ENCODE assay signal across 8 cellular contexts in genomic region chr2:219253753-219254589, GRCh38. TPM values are rescaled to one million over a fixed set of nuclear protein-coding genes. Genes with fewer than 3 reads are reported as not detected.
DNase-seq lines count a peak whose midpoint lies in the region; ATAC-seq and TF ChIP-seq lines count a peak whose summit lies in the region.

TUBA4A (minus strand) TSS chr2:219253918; CDS start chr2:219253858, 60 bp downstream.

- intact Hi-C loops in dendritic cell treated with granulocyte-macrophage colony-stimulating factor and Interleukin-4, amounts not matched to agents 40 ng/mL and 50 ng/mL, for 4 days (cut with micrococcal nuclease): loop anchor here (5.0 kb wide), 1 partner anchor 37 kb away; the partner anchor contains the start of gene ABCB6
- intact Hi-C loops in right lobe of liver (cut with DNase I): no loop called here

- WGBS in right lobe of liver (ENCODE audit: insufficient coverage, low coverage, low lambda C conversion rate, missing lambda C conversion rate): no CpG with 5 or more reads among the region's 76 CpGs

- no peaks in the 10 kb centered on the region for H3K9me3 ChIP-seq in right lobe of liver

- peak within 1 kb of the TSS; percentile 47 for H3K27ac Mint-ChIP-seq in dendritic cell treated with granulocyte-macrophage colony-stimulating factor and Interleukin-4, amounts not matched to agents 40 ng/mL and 50 ng/mL, for 4 days

- H3K36me3 Mint-ChIP-seq in dendritic cell treated with granulocyte-macrophage colony-stimulating factor and Interleukin-4, amounts not matched to agents 40 ng/mL and 50 ng/mL, for 4 days (ENCODE audit: low read depth): peaks cover 34% of the 10 kb centered on the region

- H3K27ac ChIP-seq in right lobe of liver: peak within 1 kb of the TSS; percentile 61 to 79 (median 63)

- peak; percentile 51 for ATAC-seq in HG03159 (IDR thresholded peaks at IDR 0.05; ENCODE audit: unreplicated experiment)
- peak; percentile 85 to 90 (median 86) for ATAC-seq in right lobe of liver

- peak within 1 kb of the TSS; percentile 56 to 69 (median 67) for H3K4me3 ChIP-seq in right lobe of liver

- peaks cover 2% of the 10 kb centered on the region for H3K27me3 Mint-ChIP-seq in dendritic cell treated with granulocyte-macrophage colony-stimulating factor and Interleukin-4, amounts not matched to agents 40 ng/mL and 50 ng/mL, for 4 days

- H3K9me3 Mint-ChIP-seq in dendritic cell treated with granulocyte-macrophage colony-stimulating factor and Interleukin-4, amounts not matched to agents 40 ng/mL and 50 ng/mL, for 4 days: no peaks in the 10 kb centered on the region

- TF ChIP-seq POLR2A in GM18951 (IDR thresholded peaks at IDR 0.05; ENCODE audit: extremely low read depth, insufficient read depth, insufficient read length) (peak; percentile 100), right lobe of liver (IDR thresholded peaks at IDR 0.05) (peak; percentile 99)

- TF ChIP-seq CTCF in right lobe of liver (IDR thresholded peaks at IDR 0.05): peak in 1 of 4 donors; percentile 29

- no peaks in the 10 kb centered on the region for H3K36me3 ChIP-seq in right lobe of liver

- peaks cover 0 to 26% (median 13%) of the 10 kb centered on the region in 4 donors for H3K4me1 ChIP-seq in right lobe of liver

- no peaks in the 10 kb centered on the region for H3K27me3 ChIP-seq in right lobe of liver

- H3K4me3 Mint-ChIP-seq in dendritic cell treated with granulocyte-macrophage colony-stimulating factor and Interleukin-4, amounts not matched to agents 40 ng/mL and 50 ng/mL, for 4 days: peak within 1 kb of the TSS; percentile 86

- peaks cover 53% of the 10 kb centered on the region for H3K4me1 Mint-ChIP-seq in dendritic cell treated with granulocyte-macrophage colony-stimulating factor and Interleukin-4, amounts not matched to agents 40 ng/mL and 50 ng/mL, for 4 days (ENCODE audit: low read depth)

- DNase-seq in AG08396 (ENCODE audit: low spot score): peak; percentile 93
- peak; percentile 60 for DNase-seq in NCI-H526 treated with DMSO at 0.1 percent for 48 hours (lab: John Stamatoyannopoulos, UW)
- peak; percentile 77 to 86 for DNase-seq in activated CD4-positive, alpha-beta T cell treated with anti-CD3 and anti-CD28 coated beads, Interleukin-2, amount 50 U/mL, for 24 hours (ENCODE audit: low read depth in 1 of 2, low spot score in 1 of 2)
- DNase-seq in right lobe of liver: peak; percentile 91 to 93 (median 92)
- peak; percentile 89 for DNase-seq in stimulated activated CD4-positive, alpha-beta T cell treated with anti-CD3 and anti-CD28 coated beads, Interleukin-4, amount 100 ng/mL, for 24 hours

- in situ Hi-C loops in GM18951 (cut with MboI; ENCODE audit: low sequenced_read_pairs, unreplicated experiment): no loop called here

RNA-seq across cellular contexts. Expression of gene TUBA4A, which starts in this region (rescaled TPM):
- 100 to 1,000 TPM in 1 of 6 experiments, 10 to 100 TPM in 5; 14.9 to 114 (median 35.6) TPM for total RNA-seq in right lobe of liver

Comparison
In these comparisons a context has a peak if more than half of its experiments do, and no peak if none do; other contexts are left out.
1. Peak in every context shown above with its lines: DNase-seq, ATAC-seq, H3K4me3 ChIP-seq and H3K27ac ChIP-seq.